ENCODE assay signal across 8 cellular contexts in the genomic region with DNA sequence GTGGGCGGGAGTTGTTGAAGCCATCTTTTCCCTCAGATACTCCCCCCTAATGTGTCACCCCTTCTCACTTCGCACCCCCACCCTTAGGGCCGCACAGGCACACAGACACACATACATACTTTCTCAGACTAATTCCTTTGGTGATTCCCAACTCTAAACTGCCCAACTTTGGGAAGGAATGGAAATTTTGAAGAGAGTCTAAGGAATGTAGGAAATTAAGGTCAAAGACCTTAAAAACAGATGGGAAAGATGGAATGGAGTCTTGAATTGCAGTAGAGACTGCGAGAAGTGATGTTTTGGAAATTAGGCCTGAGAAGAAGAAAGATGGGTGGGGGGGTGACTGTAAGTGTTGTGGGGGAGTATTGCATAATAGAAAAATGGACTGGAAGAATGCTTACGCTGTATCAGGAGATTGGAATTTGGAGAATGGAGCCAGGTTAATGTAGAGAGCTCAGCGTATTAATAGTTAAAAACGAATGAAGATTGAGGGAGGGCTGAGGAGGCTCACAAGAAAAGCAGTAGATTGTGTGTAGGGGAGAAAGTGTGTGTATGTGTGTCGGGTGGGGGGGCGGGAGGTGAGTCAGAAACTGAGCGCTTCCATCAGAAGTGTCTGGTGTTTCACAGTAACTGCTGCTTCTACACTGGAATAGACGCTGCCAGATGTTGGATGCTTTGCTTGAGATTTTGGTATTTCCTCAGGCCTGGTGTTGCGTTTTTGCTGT. TPM values are rescaled to one million over a fixed set of nuclear protein-coding genes. Genes with fewer than 3 reads are reported as not detected.
A peak's percentile ranks its signal among the peaks of the same experiment; 100 is the strongest.
DNase-seq lines count a peak whose midpoint lies in the region; ATAC-seq, FAIRE-seq and TF ChIP-seq lines count a peak whose summit lies in the region.

No MANE protein-coding gene starts in this region.

- no peaks in the 10 kb centered on the region for H3K9me3 ChIP-seq in psoas muscle

- DNase-seq in AG08396 (ENCODE audit: low spot score) = peak; percentile 53
- peak; percentile 94 for DNase-seq in HS-5 (ENCODE audit: low read depth)
- DNase-seq in activated CD4-positive, alpha-beta T cell treated with anti-CD3 and anti-CD28 coated beads, Interleukin-2, amount 50 U/mL, for 4 hours = peak; percentile 21 to 30
- DNase-seq in foreskin fibroblast = peak; percentile 77 to 84
- DNase-seq in psoas muscle = no peak
- no peak for DNase-seq in D721Med (ENCODE audit: insufficient read length, low spot score)
- no peak for DNase-seq in foreskin melanocyte

- 23 to 29% (median 26%) methylated on average over 12 of the region's 12 CpGs for WGBS in psoas muscle, 3 donors

- peak overlapping the region; percentile 91 to 100 for H3K4me3 ChIP-seq in foreskin fibroblast (ENCODE audit: low read depth in 1 of 2, low read length in 2 of 2)
- H3K4me3 ChIP-seq in psoas muscle = peak overlapping the region; percentile 95

- no peaks in the 10 kb centered on the region for H3K27me3 ChIP-seq in psoas muscle (ENCODE audit: insufficient read depth in 3 of 3, low read length in 2 of 3)

- H3K4me1 ChIP-seq in psoas muscle = peaks cover 55% of the 10 kb centered on the region

- intact Hi-C loops in psoas muscle (cut with DNase I) = loop anchor here (2.0 to 5.0 kb wide), 3 partner anchors 37 to 147 kb away; a partner anchor contains a TSS

- ATAC-seq in psoas muscle (no peak), HG03378 (IDR thresholded peaks at IDR 0.05; ENCODE audit: unreplicated experiment) (no peak)

- peak overlapping the region; percentile 92 for H3K27ac ChIP-seq in psoas muscle

- TF ChIP-seq CTCF in foreskin fibroblast (IDR thresholded peaks at IDR 0.05; ENCODE audit: low read depth, low read length) (no peak), psoas muscle (IDR thresholded peaks at IDR 0.05) (no peak), D721Med (IDR thresholded peaks at IDR 0.05; ENCODE audit: insufficient read depth, missing control alignments) (no peak)

- H3K36me3 ChIP-seq in psoas muscle (ENCODE audit: insufficient read depth in 1 of 2, low read depth in 1 of 2) = peaks cover 0 to 20% of the 10 kb centered on the region in 2 donors

- FAIRE-seq in D721Med (lab: Jason Lieb, UNC) = no peak

RNA-seq across cellular contexts. Expression of a gene that starts 1.7 kb away (rescaled TPM):
- total RNA-seq in psoas muscle = 10 to 100 TPM; 29.5 to 46.8 (median 38.6) TPM
- 10 to 100 TPM; 10.8 to 35.4 (median 14.5) TPM for polyA plus RNA-seq in psoas muscle

RNA-seq across cellular contexts. Expression of a gene that starts 10.0 kb away (rescaled TPM):
- 100 to 1,000 TPM in 1 of 4 donors, 10 to 100 TPM in 3; 38.6 to 112 (median 59.8) TPM for total RNA-seq in psoas muscle
- polyA plus RNA-seq in psoas muscle = 100 to 1,000 TPM in 1 of 3 donors, 10 to 100 TPM in 2; 30.8 to 100 (median 70.7) TPM

RNA-seq across cellular contexts. Expression of a gene that starts 24.2 kb away (rescaled TPM):
- 100 to 1,000 TPM; 102 to 434 (median 407) TPM for total RNA-seq in psoas muscle
- polyA plus RNA-seq in psoas muscle = 100 to 1,000 TPM in 2 of 3 donors, 10 to 100 TPM in 1; 17.6 to 274 (median 154) TPM

RNA-seq across cellular contexts. Expression of a gene that starts 34.1 kb away (rescaled TPM):
- total RNA-seq in psoas muscle = 10 to 100 TPM; 23.6 to 47.9 (median 39.5) TPM
- 10 to 100 TPM; 71.0 to 78.7 (median 72.3) TPM for polyA plus RNA-seq in psoas muscle

RNA-seq across cellular contexts. Expression of a gene that starts 34.3 kb away (rescaled TPM):
- 10 to 100 TPM in 3 of 4 donors, 1 to 10 TPM in 1; 6.7 to 17.5 (median 12.3) TPM for total RNA-seq in psoas muscle
- polyA plus RNA-seq in psoas muscle = 10 to 100 TPM in 1 of 3 donors, 1 to 10 TPM in 2; 8.4 to 18.0 (median 8.6) TPM

Comparison
In these comparisons a context has a peak if more than half of its experiments do, and no peak if none do; other contexts are left out.
1. DNase-seq: peak in AG08396 (single experiment), HS-5 (single experiment), activated CD4-positive, alpha-beta T cell treated with anti-CD3 and anti-CD28 coated beads, Interleukin-2, amount 50 U/mL, for 4 hours (2 of 2) and foreskin fibroblast (2 of 2); none in psoas muscle (0 of 2), D721Med (single experiment) and foreskin melanocyte (single experiment).